8 cellular contexts compared by ENCODE assay signal in genomic region chr5:112738180-112738560, GRCh38. TPM values are rescaled to one million over a fixed set of nuclear protein-coding genes. Genes with fewer than 3 reads are reported as not detected.
A peak's percentile ranks its signal among the peaks of the same experiment; 100 is the strongest.
DNase-seq lines count a peak whose midpoint lies in the region; ATAC-seq and TF ChIP-seq lines count a peak whose summit lies in the region.

No MANE protein-coding gene starts in this region.

- H3K36me3 ChIP-seq in H7 (replicated peaks; ENCODE audit: control insufficient read depth, insufficient read depth, low read length) (no peaks in the 10 kb centered on the region), suprapubic skin (no peaks in the 10 kb centered on the region)

- H3K9me3 ChIP-seq in suprapubic skin = no peaks in the 10 kb centered on the region

- 21% methylated on average over 5 of the region's 5 CpGs for WGBS in suprapubic skin

- H3K4me1 ChIP-seq in suprapubic skin = peaks cover 23% of the 10 kb centered on the region

- H3K4me3 ChIP-seq in H7 (ENCODE audit: insufficient read depth, low read depth, low read length) (peak overlapping the region; percentile 66), suprapubic skin (peak overlapping the region; percentile 58)

- H3K27me3 ChIP-seq in H7 (ENCODE audit: control insufficient read depth, insufficient read depth, low read length) (no peaks in the 10 kb centered on the region), suprapubic skin (no peaks in the 10 kb centered on the region)

- peak overlapping the region; percentile 84 for H3K27ac ChIP-seq in caudate nucleus (ENCODE audit: low read depth, low read length)
- peak overlapping the region; percentile 63 for H3K27ac ChIP-seq in suprapubic skin

- no peak for TF ChIP-seq EP300 in suprapubic skin (IDR thresholded peaks at IDR 0.05)

- DNase-seq in G401 (ENCODE audit: low spot score) = peak; percentile 76
- DNase-seq in H7 = peak; percentile 12
- peak; percentile 19 for DNase-seq in NCI-H524 treated with DMSO at 0.1 percent for 48 hours (lab: John Stamatoyannopoulos, UW)
- DNase-seq in caudate nucleus (lab: John Stamatoyannopoulos, UW) = peak in 41 of 61 donors; percentile 15 to 81 (median 54)
- DNase-seq in left lobe of liver (ENCODE audit: low spot score) = no peak
- no peak for DNase-seq in suprapubic skin (ENCODE audit: low spot score in 2 of 2)
- DNase-seq in putamen (ENCODE audit: low spot score) = no peak

- no peak for TF ChIP-seq POLR2A in suprapubic skin (IDR thresholded peaks at IDR 0.05)

- ATAC-seq in left lobe of liver = peak; percentile 29
- ATAC-seq in GM18520 (IDR thresholded peaks at IDR 0.05; ENCODE audit: unreplicated experiment) = no peak

- TF ChIP-seq CTCF in suprapubic skin (IDR thresholded peaks at IDR 0.05) = no peak

- in situ Hi-C loops in G401 (cut with HindIII; ENCODE audit: low sequenced_read_pairs) = no loop called here

RNA-seq across cellular contexts. Expression of gene APC, which starts 0.5 kb away (rescaled TPM):
- 16.9 and 21.6 TPM in 2 replicates for total RNA-seq in G401 (2014; rRNA removed; shearing (Covaris generic))
- total RNA-seq in H7 (2014; rRNA removed; shearing (Covaris generic)) = 22.2 and 25.5 TPM in 2 replicates
- total RNA-seq in left lobe of liver (18.9 TPM), suprapubic skin (10 to 100 TPM; 40.8 to 76.4 (median 53.9) TPM)

Comparison
In these comparisons a context has a peak if more than half of its experiments do, and no peak if none do; other contexts are left out.
1. DNase-seq: peak in G401 (single experiment), H7 (single experiment), NCI-H524 treated with DMSO at 0.1 percent for 48 hours (single experiment) and caudate nucleus (41 of 61); none in left lobe of liver (single experiment), suprapubic skin (0 of 2) and putamen (single experiment).